In the genomic region with DNA sequence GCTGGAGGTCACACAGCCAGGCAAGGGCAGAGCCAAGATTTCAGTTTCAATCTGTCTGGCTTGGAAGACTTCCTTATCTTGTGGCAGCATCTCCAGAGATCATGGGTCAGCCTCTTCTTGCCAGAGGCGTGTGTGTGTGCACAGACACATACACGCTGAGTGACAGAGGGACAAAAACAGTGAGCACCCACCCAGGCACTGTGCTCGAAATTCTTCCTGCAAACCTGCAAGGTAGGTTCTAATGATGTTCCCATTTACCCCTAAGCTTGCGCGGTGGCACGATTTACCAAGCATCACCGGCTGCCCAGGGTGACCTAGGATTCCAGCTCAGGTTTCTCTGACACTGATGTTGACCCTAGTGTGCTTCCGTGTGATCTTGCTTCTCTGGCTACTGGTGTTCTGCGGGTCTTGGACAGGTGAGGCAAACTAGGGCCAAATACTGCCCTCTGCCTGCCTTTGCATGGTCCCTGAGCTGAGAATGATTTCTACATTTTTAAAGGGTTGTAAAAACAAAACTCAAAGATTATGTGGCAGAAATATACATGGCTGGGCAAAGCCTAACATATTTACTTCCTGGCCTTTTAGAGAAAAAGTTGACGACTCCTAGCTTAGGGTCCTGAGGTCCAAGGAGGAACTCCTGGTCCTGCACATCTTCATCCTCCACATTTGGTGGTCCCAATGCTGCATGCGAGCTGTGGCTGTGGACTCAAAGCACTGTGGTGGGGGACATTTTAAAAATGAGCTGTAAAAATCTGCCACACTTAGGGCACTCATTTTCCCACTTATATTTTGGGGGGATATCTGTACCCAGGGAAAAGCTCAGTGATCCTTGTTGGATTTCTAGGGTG, we compare ENCODE assay signal across 9 cellular contexts.
DNase-seq lines count a peak whose midpoint lies in the region; ATAC-seq, FAIRE-seq and TF ChIP-seq lines count a peak whose summit lies in the region.
"Had no signal": no experiment of that assay in that cellular context is flagged by ENCODE, and none has a peak within 500 bp of the region (broad histone marks: within the 10 kb centered on the region; RNA-seq: fewer than 3 reads in every experiment).

No MANE protein-coding gene starts in this region.

- TF ChIP-seq POLR2A in HCT116 (IDR thresholded peaks at IDR 0.05; ENCODE audit: borderline replicate concordance, extremely low read depth, insufficient read depth, insufficient read length) = no peak

- H3K9me3 Mint-ChIP-seq in stimulated activated naive B cell treated with anti-CD40 and anti-IgM and Interleukin-4, amounts not matched to agents 10 μg/mL and 1 μg/mL and 100 μg/mL, for 72 hours = peaks cover 1 to 4% of the 10 kb centered on the region in 2 donors

- H3K79me2 ChIP-seq in ACC112 (ENCODE audit: control insufficient read depth, insufficient read depth, low read length, unreplicated experiment) = no peaks in the 10 kb centered on the region
- no peaks in the 10 kb centered on the region for H3K79me2 ChIP-seq in HCT116 (ENCODE audit: insufficient read depth, low read length)

- H2AFZ ChIP-seq in ACC112 (ENCODE audit: low read length, unreplicated experiment) (peak overlapping the region; percentile 99), HCT116 (ENCODE audit: low read depth, low read length, poor library complexity, severe bottlenecking) (no peak overlapping the region)

- no peaks in the 10 kb centered on the region for H3K9me2 ChIP-seq in HCT116 (ENCODE audit: insufficient read depth)

- H3K36me3 ChIP-seq in ACC112 (ENCODE audit: insufficient read depth, low read length) = no peaks in the 10 kb centered on the region
- H3K36me3 ChIP-seq in HCT116 (ENCODE audit: control insufficient read depth in 1 of 2, insufficient read depth in 2 of 2, low read length in 2 of 2) = no peaks in the 10 kb centered on the region

- H3K4me3 ChIP-seq in ACC112 (ENCODE audit: low read depth, low read length) (peak overlapping the region; percentile 87), HCT116 (replicated peaks in 1 of 2; ENCODE audit: low read depth in 1 of 2, low read length in 2 of 2) (peak overlapping the region; percentile 56 to 60)

- POLR2A ChIA-PET in HCT116 (lab: Charles Lee) = no interaction called here

- peak; percentile 53 for TF ChIP-seq RAD21 in HCT116 (IDR thresholded peaks at IDR 0.05; ENCODE audit: low read depth)

- H3K4me1 ChIP-seq in ACC112 (ENCODE audit: control insufficient read depth, insufficient read depth, low read length, unreplicated experiment) (peaks cover 8% of the 10 kb centered on the region), HCT116 (ENCODE audit: control insufficient read depth in 1 of 2, insufficient read depth in 2 of 2, low read length in 2 of 2) (peaks cover 14 to 19% of the 10 kb centered on the region in 2 experiments)

- H3K27me3 ChIP-seq in ACC112 (ENCODE audit: insufficient read depth, low read length) (peaks cover 21% of the 10 kb centered on the region; the same call in 1 of the 2 replicates), HCT116 (ENCODE audit: insufficient read depth, low read length) (no peaks in the 10 kb centered on the region)

- peaks cover 32 to 53% of the 10 kb centered on the region in 2 donors for H3K4me1 Mint-ChIP-seq in stimulated activated naive B cell treated with anti-CD40 and anti-IgM and Interleukin-4, amounts not matched to agents 10 μg/mL and 1 μg/mL and 100 μg/mL, for 72 hours

- peak overlapping the region; percentile 87 to 94 for H3K4me3 Mint-ChIP-seq in stimulated activated naive B cell treated with anti-CD40 and anti-IgM and Interleukin-4, amounts not matched to agents 10 μg/mL and 1 μg/mL and 100 μg/mL, for 72 hours

- RAD21 ChIA-PET in HCT116 (lab: Charles Lee; ENCODE audit: low non-redundant PET in 1 of 2, low total read pairs in 2 of 2, uncharacterized antibody in 2 of 2, unreplicated experiment in 2 of 2) = interaction anchor here in 1 of 2 experiments (1.4 kb wide), 1 partner anchor 9 kb away, joined by 3 read pairs; no protein-coding TSS in a partner anchor

- CTCF ChIA-PET in HCT116 (lab: Charles Lee) = interaction anchor here (1.1 to 1.2 kb wide), 2 partner anchors 90 to 255 kb away, joined by 3 read pairs; no protein-coding TSS in a partner anchor

- peaks cover 0 to 1% of the 10 kb centered on the region in 2 donors for H3K36me3 Mint-ChIP-seq in stimulated activated naive B cell treated with anti-CD40 and anti-IgM and Interleukin-4, amounts not matched to agents 10 μg/mL and 1 μg/mL and 100 μg/mL, for 72 hours

- H3K27ac Mint-ChIP-seq in stimulated activated naive B cell treated with anti-CD40 and anti-IgM and Interleukin-4, amounts not matched to agents 10 μg/mL and 1 μg/mL and 100 μg/mL, for 72 hours = peak overlapping the region; percentile 93

- intact Hi-C loops in HCT116 (cut with micrococcal nuclease) = loop anchor here (5.0 kb wide), 1 partner anchor 255 kb away; no protein-coding TSS in a partner anchor

- no peak for FAIRE-seq in HTR-8/SVneo (lab: Jason Lieb, UNC)
- FAIRE-seq: islet of Langerhans had no signal

- ATAC-seq in HCT116 = no peak
- no peak for ATAC-seq in stimulated activated naive B cell treated with anti-CD40 and anti-IgM and Interleukin-4, amounts not matched to agents 10 μg/mL and 1 μg/mL and 100 μg/mL, for 72 hours (replicated peaks)
- ATAC-seq in GM21576 (IDR thresholded peaks at IDR 0.05; ENCODE audit: unreplicated experiment) = no peak
- no peak for ATAC-seq in HG02938 (IDR thresholded peaks at IDR 0.05; ENCODE audit: unreplicated experiment)

- no peaks in the 10 kb centered on the region; a peak in 1 of 4 replicates for H3K9me3 ChIP-seq in HCT116 (ENCODE audit: control insufficient read depth in 1 of 2, insufficient read depth in 1 of 2, low read depth in 1 of 2, low read length in 2 of 2)

- BruUV-seq in HCT116 (replicated peaks; lab: Mats Ljungman, UMichigan) = no TSS peak

- no peak overlapping the region for H3K27ac ChIP-seq in ACC112 (ENCODE audit: low read depth, low read length)
- peak overlapping the region; percentile 58 for H3K27ac ChIP-seq in HCT116 (ENCODE audit: low read depth, low read length)

- peak overlapping the region; percentile 58 for H3K9ac ChIP-seq in HCT116 (ENCODE audit: low read length)

- TF ChIP-seq CTCF in HCT116 (IDR thresholded peaks at IDR 0.05 in 2 of 3, conservative IDR thresholded peaks at IDR 0.05 in 1 of 3; ENCODE audit: borderline replicate concordance in 1 of 3, insufficient read depth in 1 of 3, low read depth in 2 of 3, low read length in 2 of 3) = peak in 2 of 3 experiments; percentile 14 to 35; a peak in 3 of 6 replicates

- no peaks in the 10 kb centered on the region for H4K20me1 ChIP-seq in HCT116 (ENCODE audit: insufficient read depth)

- DNase-seq in HCT116 (ENCODE audit: low read depth, low spot score) (no peak), iPS-NIHi7 (ENCODE audit: extremely low spot score) (peak; percentile 40), HTR-8/SVneo (ENCODE audit: insufficient read length, low spot score) (no peak)
- DNase-seq in activated CD8-positive, alpha-beta memory T cell treated with anti-CD3 and anti-CD28 coated beads, Interleukin-2, amount 50 U/mL, for 48 hours = peak; percentile 45
- no peak for DNase-seq in stimulated activated naive B cell treated with anti-CD40 and anti-IgM and Interleukin-4, amounts not matched to agents 10 μg/mL and 1 μg/mL and 100 μg/mL, for 72 hours

- peaks cover 0 to 7% of the 10 kb centered on the region in 2 donors for H3K27me3 Mint-ChIP-seq in stimulated activated naive B cell treated with anti-CD40 and anti-IgM and Interleukin-4, amounts not matched to agents 10 μg/mL and 1 μg/mL and 100 μg/mL, for 72 hours

- peak overlapping the region; percentile 87 for H3K4me2 ChIP-seq in HCT116 (ENCODE audit: low read length)

TF ChIP-seq in HCT116, 20 proteins besides CTCF, POLR2A, EP300 and RAD21:
- TF ChIP-seq SRF (IDR thresholded peaks at IDR 0.05; ENCODE audit: low read depth) = no peak
- no peak for TF ChIP-seq SIN3A (IDR thresholded peaks at IDR 0.05; ENCODE audit: low read depth)
- TF ChIP-seq ZNF274 (IDR thresholded peaks at IDR 0.05; ENCODE audit: low read depth, low read length) = no peak
- no peak for TF ChIP-seq ZFX (IDR thresholded peaks at IDR 0.05)
- TF ChIP-seq, protein P1, sequence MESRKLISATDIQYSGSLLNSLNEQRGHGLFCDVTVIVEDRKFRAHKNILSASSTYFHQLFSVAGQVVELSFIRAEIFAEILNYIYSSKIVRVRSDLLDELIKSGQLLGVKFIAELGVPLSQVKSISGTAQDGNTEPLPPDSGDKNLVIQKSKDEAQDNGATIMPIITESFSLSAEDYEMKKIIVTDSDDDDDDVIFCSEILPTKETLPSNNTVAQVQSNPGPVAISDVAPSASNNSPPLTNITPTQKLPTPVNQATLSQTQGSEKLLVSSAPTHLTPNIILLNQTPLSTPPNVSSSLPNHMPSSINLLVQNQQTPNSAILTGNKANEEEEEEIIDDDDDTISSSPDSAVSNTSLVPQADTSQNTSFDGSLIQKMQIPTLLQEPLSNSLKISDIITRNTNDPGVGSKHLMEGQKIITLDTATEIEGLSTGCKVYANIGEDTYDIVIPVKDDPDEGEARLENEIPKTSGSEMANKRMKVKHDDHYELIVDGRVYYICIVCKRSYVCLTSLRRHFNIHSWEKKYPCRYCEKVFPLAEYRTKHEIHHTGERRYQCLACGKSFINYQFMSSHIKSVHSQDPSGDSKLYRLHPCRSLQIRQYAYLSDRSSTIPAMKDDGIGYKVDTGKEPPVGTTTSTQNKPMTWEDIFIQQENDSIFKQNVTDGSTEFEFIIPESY (IDR thresholded peaks at IDR 0.05; ENCODE audit: extremely low read depth, insufficient replicate concordance, low read length) = no peak
- TF ChIP-seq EZH2phosphoT487 (IDR thresholded peaks at IDR 0.05; ENCODE audit: borderline replicate concordance) = no peak
- TF ChIP-seq TCF7L2 (IDR thresholded peaks at IDR 0.05; ENCODE audit: borderline replicate concordance, extremely low read depth, insufficient read depth, insufficient read length) = no peak
- TF ChIP-seq JUND (IDR thresholded peaks at IDR 0.05) = no peak
- no peak for TF ChIP-seq EGR1 (IDR thresholded peaks at IDR 0.05; ENCODE audit: low read depth)
- TF ChIP-seq YY1 (IDR thresholded peaks at IDR 0.05; ENCODE audit: extremely low read depth, insufficient replicate concordance, low read depth, low read length) = no peak
- TF ChIP-seq EZH2 (IDR thresholded peaks at IDR 0.05) = no peak
TF ChIP-seq in HCT116: peak in this region for 0.

Comparison
In these comparisons a context has a peak if more than half of its experiments do, and no peak if none do; other contexts are left out.
1. DNase-seq: peak in activated CD8-positive, alpha-beta memory T cell treated with anti-CD3 and anti-CD28 coated beads, Interleukin-2, amount 50 U/mL, for 48 hours (single experiment) and iPS-NIHi7 (single experiment); none in HCT116 (single experiment), stimulated activated naive B cell treated with anti-CD40 and anti-IgM and Interleukin-4, amounts not matched to agents 10 μg/mL and 1 μg/mL and 100 μg/mL, for 72 hours (single experiment) and HTR-8/SVneo (single experiment).